Comparison of ENCODE assay signal across 18 cellular contexts in the genomic region with DNA sequence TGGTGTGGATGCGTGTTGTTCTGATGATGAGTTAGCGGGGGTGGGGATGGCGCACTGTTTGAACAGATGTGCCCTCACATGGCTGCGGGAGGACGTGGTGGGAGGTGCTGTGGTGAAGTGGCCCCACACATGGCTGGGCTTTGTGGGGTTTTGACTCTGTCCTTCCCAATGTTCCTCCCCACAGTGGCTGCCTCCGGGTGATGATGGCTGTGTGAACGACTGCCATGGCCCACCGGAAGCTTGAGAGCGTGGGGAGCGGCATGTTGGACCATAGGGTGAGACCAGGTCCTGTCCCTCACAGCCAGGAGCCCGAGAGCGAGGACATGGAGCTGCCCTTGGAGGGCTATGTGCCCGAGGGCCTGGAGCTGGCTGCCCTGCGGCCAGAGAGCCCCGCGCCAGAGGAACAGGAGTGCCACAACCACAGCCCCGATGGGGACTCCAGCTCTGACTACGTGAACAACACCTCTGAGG.
DNase-seq lines count a peak whose midpoint lies in the region; ATAC-seq, FAIRE-seq and TF ChIP-seq lines count a peak whose summit lies in the region.
"Had no signal": no experiment of that assay in that cellular context is flagged by ENCODE, and none has a peak within 500 bp of the region (broad histone marks: within the 10 kb centered on the region; RNA-seq: fewer than 3 reads in every experiment).

No MANE protein-coding gene starts in this region.

- no peak overlapping the region for H2AK5ac ChIP-seq in H1 (ENCODE audit: low read depth, low read length)

- H2BK15ac ChIP-seq in H1 (ENCODE audit: low read length) = peak overlapping the region; percentile 67; the same call in 1 of the 2 replicates

- no peaks in the 10 kb centered on the region for H3K9me3 Mint-ChIP-seq in activated CD4-positive, alpha-beta T cell treated with anti-CD3 and anti-CD28 coated beads, Interleukin-2, amount 10 ng/mL, durations not matched to agents 24 days and 14 days

- H3K9ac ChIP-seq in H1 (replicated peaks in 1 of 4; ENCODE audit: extremely low read depth in 1 of 4, low read depth in 3 of 4, low read length in 3 of 4) (no peak overlapping the region), HepG2 (ENCODE audit: insufficient read depth, low read depth, low read length) (no peak overlapping the region)
- H3K9ac ChIP-seq: BLaER1 had no signal

- no peak overlapping the region for H4K91ac ChIP-seq in H1 (replicated peaks; ENCODE audit: insufficient read length, low read length)

- H3K79me2 ChIP-seq in H1 (ENCODE audit: control insufficient read depth in 1 of 2, insufficient read depth in 2 of 2, low read length in 2 of 2) (no peaks in the 10 kb centered on the region), HepG2 (ENCODE audit: insufficient read depth, low read length) (no peaks in the 10 kb centered on the region)

- H4K20me1 ChIP-seq in H1 (replicated peaks in 1 of 2; ENCODE audit: control insufficient read depth in 1 of 2, insufficient read depth in 2 of 2, low read length in 2 of 2) = no peaks in the 10 kb centered on the region
- no peaks in the 10 kb centered on the region for H4K20me1 ChIP-seq in HepG2 (ENCODE audit: insufficient read depth, low read length)
- H4K20me1 ChIP-seq: BLaER1 had no signal

- peaks cover 5% of the 10 kb centered on the region for H3K4me1 Mint-ChIP-seq in activated CD4-positive, alpha-beta T cell treated with anti-CD3 and anti-CD28 coated beads, Interleukin-2, amount 10 ng/mL, durations not matched to agents 24 days and 14 days
- H3K4me1 Mint-ChIP-seq: CD14-positive monocyte had no signal

- H3K18ac ChIP-seq in H1 (ENCODE audit: extremely low read depth, low read length) = peak overlapping the region; percentile 19; the same call in 1 of the 2 replicates

- no peak overlapping the region for H2BK5ac ChIP-seq in H1 (ENCODE audit: low read depth, low read length)

- H2BK12ac ChIP-seq in H1 (ENCODE audit: low read depth, low read length) = peak overlapping the region; percentile 46; the same call in 1 of the 2 replicates

- H3K23me2 ChIP-seq in H1 (ENCODE audit: low read depth, low read length) = no peaks in the 10 kb centered on the region; the same call in 1 of the 2 replicates

- TF ChIP-seq EP300 in H1 (IDR thresholded peaks at IDR 0.05; ENCODE audit: borderline replicate concordance in 1 of 2, low read depth in 2 of 2, low read length in 2 of 2) (no peak), HepG2 (IDR thresholded peaks at IDR 0.05; ENCODE audit: low read depth in 2 of 2, low read length in 2 of 2) (no peak), HepG2 (CRISPR knock-in tag; IDR thresholded peaks at IDR 0.05; ENCODE audit: borderline replicate concordance) (no peak)

- no peak for TF ChIP-seq POLR2A in heart left ventricle (IDR thresholded peaks at IDR 0.05)
- TF ChIP-seq POLR2A in H1 (IDR thresholded peaks at IDR 0.05; ENCODE audit: control extremely low read depth in 1 of 2, low read depth in 2 of 2, low read length in 2 of 2) = no peak
- no peak for TF ChIP-seq POLR2A in HepG2 (IDR thresholded peaks at IDR 0.05; ENCODE audit: insufficient read depth in 1 of 2, low read depth in 2 of 2, low read length in 2 of 2)

- no peak overlapping the region for H2BK120ac ChIP-seq in H1 (replicated peaks; ENCODE audit: low read depth, low read length)

- H3K4ac ChIP-seq in H1 (replicated peaks; ENCODE audit: insufficient read length, low read depth, low read length) = no peak overlapping the region

- no peak overlapping the region for H3K4me3 ChIP-seq in heart left ventricle
- H3K4me3 ChIP-seq in H1 (ENCODE audit: extremely low read depth in 1 of 4, insufficient read depth in 2 of 4, low read depth in 3 of 4, low read length in 4 of 4) = no peak overlapping the region
- H3K4me3 ChIP-seq in HepG2 (replicated peaks in 1 of 3; ENCODE audit: insufficient read depth in 1 of 3, low read depth in 2 of 3, low read length in 3 of 3) = no peak overlapping the region
- H3K4me3 ChIP-seq: A549, BLaER1 had no signal

- H2BK20ac ChIP-seq in H1 (ENCODE audit: low read length) = no peak overlapping the region

- no peak overlapping the region for H4K5ac ChIP-seq in H1 (ENCODE audit: insufficient read length, low read depth, low read length)

- no peaks in the 10 kb centered on the region for H3K79me1 ChIP-seq in H1 (ENCODE audit: low read depth, low read length)

- intact Hi-C loops in Right ventricle myocardium inferior (cut with DNase I) = no loop called here
- intact Hi-C loops in heart left ventricle (cut with DNase I) = no loop called here
- intact Hi-C loops in activated CD4-positive, alpha-beta T cell treated with anti-CD3 and anti-CD28 coated beads, Interleukin-2, amount 10 ng/mL, durations not matched to agents 24 days and 14 days (cut with micrococcal nuclease) = no loop called here
- intact Hi-C loops in HepG2 (cut with micrococcal nuclease; ENCODE audit: unreplicated experiment) = no loop called here

- no peak overlapping the region for H2AFZ ChIP-seq in H1 (ENCODE audit: low read length)
- H2AFZ ChIP-seq in HepG2 (ENCODE audit: low read length) = no peak overlapping the region

- no peaks in the 10 kb centered on the region for H3K4me1 ChIP-seq in heart left ventricle
- H3K4me1 ChIP-seq in H1 (replicated peaks in 1 of 4; ENCODE audit: control insufficient read depth in 3 of 4, insufficient read depth in 4 of 4, low read length in 3 of 4) = peaks cover 7 to 18% (median 13%) of the 10 kb centered on the region in 4 experiments; a peak in 5 of 7 replicates
- no peaks in the 10 kb centered on the region for H3K4me1 ChIP-seq in HepG2 (ENCODE audit: insufficient read depth, low read length)
- H3K4me1 ChIP-seq: A549, BLaER1 had no signal

- CTCF ChIA-PET in H1 (lab: Charles Lee; ENCODE audit: partially characterized antibody) (interaction anchor here (0.6 to 1.0 kb wide), 3 partner anchors 37 to 117 kb away, joined by 3 read pairs; no protein-coding TSS in a partner anchor), HepG2 (lab: Yijun Ruan, JAX; ENCODE audit: low intra/inter-chr PET ratio, low total read pairs) (no interaction called here)

- no peaks in the 10 kb centered on the region for H3K36me3 Mint-ChIP-seq in activated CD4-positive, alpha-beta T cell treated with anti-CD3 and anti-CD28 coated beads, Interleukin-2, amount 10 ng/mL, durations not matched to agents 24 days and 14 days (ENCODE audit: low read depth)
- H3K36me3 Mint-ChIP-seq: CD14-positive monocyte had no signal

- no peak overlapping the region for H3K14ac ChIP-seq in H1 (ENCODE audit: insufficient read length)

- H3K36me3 ChIP-seq in heart left ventricle (no peaks in the 10 kb centered on the region), H1 (ENCODE audit: control insufficient read depth in 2 of 4, insufficient read depth in 4 of 4, low read length in 3 of 4) (no peaks in the 10 kb centered on the region), HepG2 (replicated peaks in 1 of 2; ENCODE audit: control insufficient read depth in 1 of 2, insufficient read depth in 2 of 2, low read length in 2 of 2) (no peaks in the 10 kb centered on the region)

- H3K27me3 ChIP-seq in heart left ventricle = no peaks in the 10 kb centered on the region
- H3K27me3 ChIP-seq in H1 (replicated peaks in 1 of 4; ENCODE audit: control insufficient read depth in 3 of 4, extremely low read depth in 1 of 4, insufficient read depth in 3 of 4, low read length in 3 of 4) = no peaks in the 10 kb centered on the region
- H3K27me3 ChIP-seq in HepG2 (ENCODE audit: control insufficient read depth in 1 of 2, insufficient read depth in 2 of 2, low read length in 2 of 2) = no peaks in the 10 kb centered on the region
- H3K27me3 ChIP-seq: BLaER1 had no signal

- DNase-seq in Right ventricle myocardium inferior (ENCODE audit: missing footprints) (peak; percentile 34), heart left ventricle (no peak), H1 (ENCODE audit: low read depth in 1 of 2, low spot score in 2 of 2) (no peak), mesenteric fat pad (ENCODE audit: low spot score) (peak; percentile 83), HepG2 (ENCODE audit: low spot score) (no peak)
- no peak for DNase-seq in activated effector memory CD4-positive, alpha-beta T cell treated with Interleukin-2 at 50 U/mL for 16 hours
- no peak for DNase-seq in activated CD4-positive, alpha-beta T cell treated with anti-CD3 and anti-CD28 coated beads, Interleukin-2, amount 10 ng/mL, durations not matched to agents 24 days and 14 days
- DNase-seq: Calu3; CD4-positive, alpha-beta memory T cell; DMS79 treated with DMSO at 0.1 percent for 48 hours; GF-D8; GOT3; H9 had no signal

- TF ChIP-seq RAD21 in H1 (IDR thresholded peaks at IDR 0.05 in 1 of 2, conservative IDR thresholded peaks at IDR 0.05 in 1 of 2; ENCODE audit: low read depth in 2 of 2, low read length in 2 of 2) (no peak), HepG2 (CRISPR knock-in tag; IDR thresholded peaks at IDR 0.05) (no peak)

- no peak overlapping the region for H3K27ac Mint-ChIP-seq in activated CD4-positive, alpha-beta T cell treated with anti-CD3 and anti-CD28 coated beads, Interleukin-2, amount 10 ng/mL, durations not matched to agents 24 days and 14 days
- H3K27ac Mint-ChIP-seq: CD14-positive monocyte had no signal

- H4K8ac ChIP-seq in H1 (ENCODE audit: extremely low read depth, insufficient read depth, low read length) = no peak overlapping the region; the same call in 1 of the 2 replicates

- no peaks in the 10 kb centered on the region for H3K9me3 ChIP-seq in heart left ventricle
- peaks cover 0 to 2% of the 10 kb centered on the region in 2 experiments; a peak in 1 of 4 replicates for H3K9me3 ChIP-seq in H1 (ENCODE audit: insufficient read depth in 2 of 2, low read depth in 1 of 2, low read length in 1 of 2)
- H3K9me3 ChIP-seq in HepG2 (ENCODE audit: low read length) = no peaks in the 10 kb centered on the region
- H3K9me3 ChIP-seq: A549 had no signal

- H3K23ac ChIP-seq in H1 (ENCODE audit: insufficient read length) = no peak overlapping the region

- FAIRE-seq in H1 (lab: Jason Lieb, UNC) = no peak
- no peak for FAIRE-seq in HepG2 (lab: Jason Lieb, UNC)
- FAIRE-seq: A549, HTR-8/SVneo had no signal

- in situ Hi-C loops in HepG2 (cut with HindIII; ENCODE audit: extremely low pct_ligation_motif_present, low pct_unique_long_range_greater_than_20kb) = no loop called here

- no peak for TF ChIP-seq CTCF in heart left ventricle (IDR thresholded peaks at IDR 0.05)
- TF ChIP-seq CTCF in H1 (IDR thresholded peaks at IDR 0.05; ENCODE audit: control extremely low read depth in 1 of 3, insufficient read depth in 1 of 3, low read depth in 1 of 3, low read length in 3 of 3) = no peak
- TF ChIP-seq CTCF in HepG2 (CRISPR knock-in tag; IDR thresholded peaks at IDR 0.05) = no peak

- no peak overlapping the region for H3K4me2 ChIP-seq in H1 (ENCODE audit: insufficient read depth in 1 of 2, low read depth in 2 of 2, low read length in 2 of 2)
- no peak overlapping the region for H3K4me2 ChIP-seq in HepG2 (ENCODE audit: low read depth, low read length)
- H3K4me2 ChIP-seq: A549, BLaER1 had no signal

- ATAC-seq in Right ventricle myocardium inferior = no peak
- ATAC-seq in heart left ventricle = no peak
- ATAC-seq in HepG2 = no peak
- ATAC-seq: A549 had no signal

- BruUV-seq in HepG2 (replicated peaks; lab: Mats Ljungman, UMichigan) = no TSS peak

- H3K27ac ChIP-seq in heart left ventricle (no peak overlapping the region), H1 (ENCODE audit: low read depth, low read length) (no peak overlapping the region), HepG2 (ENCODE audit: extremely low read length, insufficient read depth, low read length) (no peak overlapping the region)
- H3K27ac ChIP-seq: 22Rv1, A549, BLaER1 had no signal

- no peaks in the 10 kb centered on the region for H3K27me3 Mint-ChIP-seq in activated CD4-positive, alpha-beta T cell treated with anti-CD3 and anti-CD28 coated beads, Interleukin-2, amount 10 ng/mL, durations not matched to agents 24 days and 14 days
- H3K27me3 Mint-ChIP-seq: CD4-positive, alpha-beta memory T cell had no signal

- 90 to 94% (median 93%) methylated on average over 15 to 18 of the region's 18 CpGs for WGBS in heart left ventricle, 4 donors
- WGBS in H1 (ENCODE audit: extremely low coverage in 1 of 2, insufficient coverage in 1 of 2, insufficient read length in 1 of 2, insufficient replicate concordance in 2 of 2, low coverage in 1 of 2, low lambda C conversion rate in 2 of 2, missing lambda C conversion rate in 1 of 2), 2 experiments = 97% methylated on average over 15 of the region's 18 CpGs; no CpG with 5 or more reads in 1 of the 2 experiments
- 49% methylated on average over 8 of the region's 18 CpGs for WGBS in HepG2 (ENCODE audit: low lambda C conversion rate)

- POLR2A ChIA-PET in H1 (lab: Charles Lee; ENCODE audit: partially characterized antibody) (no interaction called here), HepG2 (lab: Yijun Ruan, JAX) (no interaction called here)

- no peak overlapping the region for H3K4me3 Mint-ChIP-seq in activated CD4-positive, alpha-beta T cell treated with anti-CD3 and anti-CD28 coated beads, Interleukin-2, amount 10 ng/mL, durations not matched to agents 24 days and 14 days
- H3K4me3 Mint-ChIP-seq: CD14-positive monocyte; CD4-positive, alpha-beta memory T cell; H9 had no signal

- H3K56ac ChIP-seq in H1 (replicated peaks; ENCODE audit: insufficient read length, low read depth, low read length) = no peak overlapping the region

Comparison
In these comparisons a context has a peak if more than half of its experiments do, and no peak if none do; other contexts are left out.
1. DNase-seq: peak in Right ventricle myocardium inferior (single experiment) and mesenteric fat pad (single experiment); none in heart left ventricle (0 of 5), H1 (0 of 2), activated effector memory CD4-positive, alpha-beta T cell treated with Interleukin-2 at 50 U/mL for 16 hours (single experiment), activated CD4-positive, alpha-beta T cell treated with anti-CD3 and anti-CD28 coated beads, Interleukin-2, amount 10 ng/mL, durations not matched to agents 24 days and 14 days (single experiment) and HepG2 (single experiment).